ENCODE assay signal across 23 cellular contexts in the genomic region with DNA sequence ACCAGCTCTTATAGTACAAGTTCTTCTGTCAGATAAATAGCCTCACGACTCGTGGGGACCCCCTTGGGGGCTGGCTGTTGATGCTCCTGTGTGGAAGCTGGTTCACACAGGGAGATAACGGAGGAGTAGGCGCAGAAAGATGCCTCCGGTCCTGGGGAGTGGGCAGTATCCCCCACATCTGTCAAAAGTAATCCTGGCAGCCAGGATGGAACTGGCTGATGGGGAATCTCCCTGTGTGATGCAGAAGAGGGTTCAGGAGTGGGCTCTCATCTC.
"Had no signal": no experiment of that assay in that cellular context is flagged by ENCODE, and none has a peak within 500 bp of the region (broad histone marks: within the 10 kb centered on the region; RNA-seq: fewer than 3 reads in every experiment).

No MANE protein-coding gene starts in this region.

- H3K36me3 Mint-ChIP-seq: memory B cell; natural killer cell treated with Interleukin-12 subunit alpha and Interleukin-12 subunit beta and Interleukin-15 and Interleukin-18, amount 100 ng/mL, for 72 hours; stimulated activated effector memory CD8-positive, alpha-beta T cell treated with anti-CD3 and anti-CD28 coated beads, Interleukin-12 subunit alpha, Interleukin-12 subunit beta, amount 100 ng/mL, for 72 hours had no signal

- H3K4me1 Mint-ChIP-seq: memory B cell; stimulated activated effector memory CD8-positive, alpha-beta T cell treated with anti-CD3 and anti-CD28 coated beads, Interleukin-12 subunit alpha, Interleukin-12 subunit beta, amount 100 ng/mL, for 72 hours had no signal

- H3K9me3 ChIP-seq: left ventricle myocardium inferior, mucosa of descending colon, pancreas, prostate gland, suprapubic skin, thoracic aorta, tibial artery, upper lobe of left lung, vagina had no signal

- H3K27me3 ChIP-seq: pancreas, upper lobe of left lung, vagina had no signal

- H3K36me3 ChIP-seq: left ventricle myocardium inferior, pancreas, prostate gland, suprapubic skin, thoracic aorta, tibial artery, upper lobe of left lung, vagina had no signal

- H3K4me1 ChIP-seq: pancreas, prostate gland, suprapubic skin, tibial artery, upper lobe of left lung, vagina had no signal

- H3K27ac ChIP-seq: hepatocyte, left ventricle myocardium inferior, pancreas, prostate gland, skin epidermis, suprapubic skin, thoracic aorta, tibial artery, upper lobe of left lung, vagina had no signal

- ATAC-seq: mucosa of descending colon; naive thymus-derived CD4-positive, alpha-beta T cell; natural killer cell treated with Interleukin-12 subunit alpha and Interleukin-12 subunit beta and Interleukin-15 and Interleukin-18, amount 100 ng/mL, for 72 hours; pancreas; sciatic nerve; stimulated activated effector memory CD8-positive, alpha-beta T cell treated with anti-CD3 and anti-CD28 coated beads, Interleukin-12 subunit alpha, Interleukin-12 subunit beta, amount 100 ng/mL, for 72 hours had no signal

- DNase-seq: islet precursor cell; left ventricle myocardium inferior; midbrain; mucosa of descending colon; naive thymus-derived CD4-positive, alpha-beta T cell; posterior cingulate gyrus; retina; stimulated activated CD4-positive, alpha-beta T cell treated with anti-CD3 and anti-CD28 coated beads, Interleukin-4, amount 100 ng/mL, for 24 hours; stimulated activated naive CD4-positive, alpha-beta T cell; tibial artery; upper lobe of left lung had no signal

- H3K27ac Mint-ChIP-seq: memory B cell; natural killer cell treated with Interleukin-12 subunit alpha and Interleukin-12 subunit beta and Interleukin-15 and Interleukin-18, amount 100 ng/mL, for 72 hours; stimulated activated effector memory CD8-positive, alpha-beta T cell treated with anti-CD3 and anti-CD28 coated beads, Interleukin-12 subunit alpha, Interleukin-12 subunit beta, amount 100 ng/mL, for 72 hours; stimulated activated naive CD8-positive, alpha-beta T cell treated with anti-CD3 and anti-CD28 coated beads, Interleukin-15, Interleukin-2, amounts not matched to agents 100 ng/mL and 50 ng/mL, for 24 hours had no signal

- H3K4me3 ChIP-seq: hepatocyte, left ventricle myocardium inferior, mucosa of descending colon, pancreas, prostate gland, skin epidermis, suprapubic skin, thoracic aorta, tibial artery, upper lobe of left lung, vagina had no signal

- H3K9me3 Mint-ChIP-seq: naive thymus-derived CD4-positive, alpha-beta T cell; natural killer cell treated with Interleukin-12 subunit alpha and Interleukin-12 subunit beta and Interleukin-15 and Interleukin-18, amount 100 ng/mL, for 72 hours; stimulated activated effector memory CD8-positive, alpha-beta T cell treated with anti-CD3 and anti-CD28 coated beads, Interleukin-12 subunit alpha, Interleukin-12 subunit beta, amount 100 ng/mL, for 72 hours; stimulated activated naive CD8-positive, alpha-beta T cell treated with anti-CD3 and anti-CD28 coated beads, Interleukin-15, Interleukin-2, amounts not matched to agents 100 ng/mL and 50 ng/mL, for 24 hours had no signal

- H3K4me3 Mint-ChIP-seq: memory B cell; naive thymus-derived CD4-positive, alpha-beta T cell; natural killer cell treated with Interleukin-12 subunit alpha and Interleukin-12 subunit beta and Interleukin-15 and Interleukin-18, amount 100 ng/mL, for 72 hours; stimulated activated effector memory CD8-positive, alpha-beta T cell treated with anti-CD3 and anti-CD28 coated beads, Interleukin-12 subunit alpha, Interleukin-12 subunit beta, amount 100 ng/mL, for 72 hours; stimulated activated naive CD8-positive, alpha-beta T cell treated with anti-CD3 and anti-CD28 coated beads, Interleukin-15, Interleukin-2, amounts not matched to agents 100 ng/mL and 50 ng/mL, for 24 hours had no signal
